In the genomic region with DNA sequence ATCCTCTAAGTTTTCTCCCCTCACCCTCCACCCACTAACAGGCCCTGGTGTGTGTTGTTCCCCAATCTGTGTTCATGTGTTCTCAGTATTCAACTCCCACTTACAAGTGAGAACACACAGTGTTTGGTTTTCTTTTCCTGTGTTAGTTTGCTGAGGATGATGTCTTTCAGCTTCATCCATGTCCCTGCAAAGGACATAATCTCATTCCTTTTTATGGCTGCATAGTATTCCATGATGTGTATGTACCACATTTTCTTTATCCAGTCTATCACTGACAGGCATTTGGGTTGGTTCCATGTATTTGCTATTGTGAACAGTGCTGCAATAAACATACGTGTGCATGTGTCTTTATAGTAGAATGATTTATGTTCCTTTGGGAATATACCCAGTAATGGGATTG, we compare ENCODE assay signal across 2 cellular contexts. TPM values are rescaled to one million over a fixed set of nuclear protein-coding genes. Genes with fewer than 3 reads are reported as not detected.
"Had no signal": no experiment of that assay in that cellular context is flagged by ENCODE, and none has a peak within 500 bp of the region (broad histone marks: within the 10 kb centered on the region; RNA-seq: fewer than 3 reads in every experiment).

No MANE protein-coding gene starts in this region.

RNA-seq across cellular contexts. Expression of gene LRRC63, which starts 3.0 kb away (rescaled TPM):
- total RNA-seq: activated B cell treated with CpG ODN at 0.5 μM for 24 hours, WTC11 had no signal
